Comparison of ENCODE assay signal across 32 cellular contexts in the genomic region with DNA sequence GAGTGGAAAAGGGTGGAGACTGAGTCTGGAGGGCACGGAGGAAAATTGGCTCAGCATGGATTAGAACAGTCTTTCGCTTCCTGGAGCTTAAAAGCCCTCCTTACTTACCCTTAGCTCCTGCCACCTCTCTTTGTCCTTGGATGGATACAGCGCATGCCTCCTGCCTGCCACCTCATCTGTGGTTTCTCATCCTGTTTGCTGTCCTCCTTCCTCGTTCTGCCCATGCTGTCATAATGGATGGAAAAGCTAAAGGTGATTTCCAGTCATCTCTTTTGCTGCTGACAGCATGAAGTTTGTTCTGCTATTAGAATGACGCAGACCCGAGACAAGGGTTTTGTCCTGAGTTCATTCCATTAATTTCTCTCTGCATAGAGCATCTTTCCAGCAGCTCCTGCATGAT.
"Had no signal": no experiment of that assay in that cellular context is flagged by ENCODE, and none has a peak within 500 bp of the region (broad histone marks: within the 10 kb centered on the region; RNA-seq: fewer than 3 reads in every experiment).

No MANE protein-coding gene starts in this region.

- DNase-seq: activated B cell treated with CpG ODN at 0.5 μM for 24 hours; activated CD4-positive, alpha-beta memory T cell treated with anti-CD3 and anti-CD28 coated beads for 36 hours; activated CD4-positive, alpha-beta T cell treated with anti-CD3 and anti-CD28 coated beads for 4 hours; activated CD4-positive, alpha-beta T cell treated with anti-CD3 and anti-CD28 coated beads, Interleukin-2, amount 10 ng/mL, durations not matched to agents 24 days and 14 days; activated CD4-positive, alpha-beta T cell treated with anti-CD3 and anti-CD28 coated beads, Interleukin-2, amount 50 U/mL, for 1 hour; activated CD4-positive, alpha-beta T cell treated with anti-CD3 and anti-CD28 coated beads, Interleukin-2, amount 50 U/mL, for 4 hours; activated CD4-positive, CD25-positive, alpha-beta regulatory T cell treated with anti-CD3 and anti-CD28 coated beads, Interleukin-2, amount 50 U/mL, for 72 hours; activated CD8-positive, alpha-beta memory T cell treated with anti-CD3 and anti-CD28 coated beads, Interleukin-2, amount 50 U/mL, for 4 hours; activated CD8-positive, alpha-beta T cell treated with anti-CD3 and anti-CD28 coated beads for 36 hours; activated gamma-delta T cell treated with Interleukin-2 at 50 U/mL for 16 hours; activated naive CD4-positive, alpha-beta T cell; activated naive CD4-positive, alpha-beta T cell treated with anti-CD3 and anti-CD28 coated beads for 36 hours; activated naive CD4-positive, alpha-beta T cell treated with anti-CD3 and anti-CD28 coated beads, Interleukin-2, amount 50 U/mL, for 16 hours; activated naive CD8-positive, alpha-beta T cell treated with anti-CD3 and anti-CD28 coated beads for 36 hours; activated T-cell treated with anti-CD3 and anti-CD28 coated beads for 4 hours; activated T-cell treated with anti-CD3 and anti-CD28 coated beads, Interleukin-2, amount 50 U/mL, for 1 hour; activated T-cell treated with anti-CD3 and anti-CD28 coated beads, Interleukin-2, amount 50 U/mL, for 4 hours; activated T-cell treated with anti-CD3 and anti-CD28 coated beads, Interleukin-2, amount 50 U/mL, for 72 hours; adrenal gland; amniotic stem cell; anterior cingulate cortex; caudate nucleus; cerebellar nuclear complex; T-helper 17 cell; T-helper 9 cell had no signal

- H3K4me1 Mint-ChIP-seq: activated B cell treated with CpG ODN at 0.5 μM for 24 hours; activated CD4-positive, alpha-beta T cell treated with anti-CD3 and anti-CD28 coated beads, Interleukin-2, amount 10 ng/mL, durations not matched to agents 24 days and 14 days; activated naive CD8-positive, alpha-beta T cell treated with anti-CD3 and anti-CD28 coated beads for 36 hours; activated T-helper 17 cell treated with anti-CD3 and anti-CD28 coated beads, Interleukin-2, amount 50 U/mL, for 72 hours; central memory CD8-positive, alpha-beta T cell; T-helper 17 cell had no signal

- H3K36me3 Mint-ChIP-seq: activated CD4-positive, alpha-beta memory T cell treated with anti-CD3 and anti-CD28 coated beads for 36 hours; activated naive CD4-positive, alpha-beta T cell treated with anti-CD3 and anti-CD28 coated beads, Interleukin-2, amount 50 U/mL, for 72 hours; activated naive CD8-positive, alpha-beta T cell treated with anti-CD3 and anti-CD28 coated beads for 36 hours; brain had no signal

- H3K9me3 Mint-ChIP-seq: activated B cell treated with CpG ODN at 0.5 μM for 24 hours; activated CD4-positive, alpha-beta memory T cell treated with anti-CD3 and anti-CD28 coated beads for 36 hours; activated CD4-positive, alpha-beta T cell treated with anti-CD3 and anti-CD28 coated beads, Interleukin-2, amount 10 ng/mL, durations not matched to agents 24 days and 14 days; activated CD8-positive, alpha-beta T cell treated with anti-CD3 and anti-CD28 coated beads for 36 hours; activated naive CD4-positive, alpha-beta T cell treated with anti-CD3 and anti-CD28 coated beads for 36 hours; activated naive CD4-positive, alpha-beta T cell treated with anti-CD3 and anti-CD28 coated beads, Interleukin-2, amount 50 U/mL, for 72 hours; activated naive CD8-positive, alpha-beta T cell treated with anti-CD3 and anti-CD28 coated beads for 36 hours; activated T-cell treated with anti-CD3 and anti-CD28 coated beads, Interleukin-2, amount 50 U/mL, for 4 hours; activated T-cell treated with anti-CD3 and anti-CD28 coated beads, Interleukin-2, amount 50 U/mL, for 72 hours; activated T-helper 1 cell treated with anti-CD3 and anti-CD28 coated beads, Interleukin-12 subunit alpha, Interleukin-12 subunit beta, Interleukin-2, Interleukin-4 antibody, amounts not matched to agents 30 ng/mL and 10 ng/mL and 1 ng/mL, durations not matched to agents 14 hours and 24 hours and 36 hours; activated T-helper 17 cell treated with anti-CD3 and anti-CD28 coated beads, Interleukin-2, amount 50 U/mL, for 72 hours; central memory CD8-positive, alpha-beta T cell had no signal

- H3K27ac Mint-ChIP-seq: activated B cell treated with CpG ODN at 0.5 μM for 24 hours; activated CD4-positive, alpha-beta memory T cell treated with anti-CD3 and anti-CD28 coated beads for 36 hours; activated CD4-positive, alpha-beta T cell treated with anti-CD3 and anti-CD28 coated beads, Interleukin-2, amount 10 ng/mL, durations not matched to agents 24 days and 14 days; activated CD8-positive, alpha-beta T cell treated with anti-CD3 and anti-CD28 coated beads for 36 hours; activated naive CD4-positive, alpha-beta T cell treated with anti-CD3 and anti-CD28 coated beads for 36 hours; activated naive CD4-positive, alpha-beta T cell treated with anti-CD3 and anti-CD28 coated beads, Interleukin-2, amount 50 U/mL, for 72 hours; activated naive CD8-positive, alpha-beta T cell treated with anti-CD3 and anti-CD28 coated beads for 36 hours; activated T-cell treated with anti-CD3 and anti-CD28 coated beads, Interleukin-2, amount 50 U/mL, for 72 hours; activated T-helper 1 cell treated with anti-CD3 and anti-CD28 coated beads, Interleukin-12 subunit alpha, Interleukin-12 subunit beta, Interleukin-2, Interleukin-4 antibody, amounts not matched to agents 30 ng/mL and 10 ng/mL and 1 ng/mL, durations not matched to agents 14 hours and 24 hours and 36 hours; activated T-helper 17 cell treated with anti-CD3 and anti-CD28 coated beads, Interleukin-2, amount 50 U/mL, for 72 hours; T-helper 17 cell had no signal

- FAIRE-seq: bronchial epithelial cell, TTC549 had no signal

- H3K27me3 Mint-ChIP-seq: activated CD4-positive, alpha-beta T cell treated with anti-CD3 and anti-CD28 coated beads, Interleukin-2, amount 10 ng/mL, durations not matched to agents 24 days and 14 days; activated CD8-positive, alpha-beta T cell treated with anti-CD3 and anti-CD28 coated beads for 36 hours had no signal

- H3K4me3 Mint-ChIP-seq: activated B cell treated with CpG ODN at 0.5 μM for 24 hours; activated CD4-positive, alpha-beta memory T cell treated with anti-CD3 and anti-CD28 coated beads for 36 hours; activated CD4-positive, alpha-beta T cell treated with anti-CD3 and anti-CD28 coated beads, Interleukin-2, amount 10 ng/mL, durations not matched to agents 24 days and 14 days; activated CD8-positive, alpha-beta T cell treated with anti-CD3 and anti-CD28 coated beads for 36 hours; activated naive CD4-positive, alpha-beta T cell treated with anti-CD3 and anti-CD28 coated beads for 36 hours; activated naive CD8-positive, alpha-beta T cell treated with anti-CD3 and anti-CD28 coated beads for 36 hours; activated T-cell treated with anti-CD3 and anti-CD28 coated beads, Interleukin-2, amount 50 U/mL, for 4 hours; activated T-cell treated with anti-CD3 and anti-CD28 coated beads, Interleukin-2, amount 50 U/mL, for 72 hours; activated T-helper 1 cell treated with anti-CD3 and anti-CD28 coated beads, Interleukin-12 subunit alpha, Interleukin-12 subunit beta, Interleukin-2, Interleukin-4 antibody, amounts not matched to agents 30 ng/mL and 10 ng/mL and 1 ng/mL, durations not matched to agents 14 hours and 24 hours and 36 hours; activated T-helper 17 cell treated with anti-CD3 and anti-CD28 coated beads, Interleukin-2, amount 50 U/mL, for 72 hours; brain; central memory CD8-positive, alpha-beta T cell; T-helper 17 cell had no signal
